ENCODE assay signal across 1 cellular context in the genomic region with DNA sequence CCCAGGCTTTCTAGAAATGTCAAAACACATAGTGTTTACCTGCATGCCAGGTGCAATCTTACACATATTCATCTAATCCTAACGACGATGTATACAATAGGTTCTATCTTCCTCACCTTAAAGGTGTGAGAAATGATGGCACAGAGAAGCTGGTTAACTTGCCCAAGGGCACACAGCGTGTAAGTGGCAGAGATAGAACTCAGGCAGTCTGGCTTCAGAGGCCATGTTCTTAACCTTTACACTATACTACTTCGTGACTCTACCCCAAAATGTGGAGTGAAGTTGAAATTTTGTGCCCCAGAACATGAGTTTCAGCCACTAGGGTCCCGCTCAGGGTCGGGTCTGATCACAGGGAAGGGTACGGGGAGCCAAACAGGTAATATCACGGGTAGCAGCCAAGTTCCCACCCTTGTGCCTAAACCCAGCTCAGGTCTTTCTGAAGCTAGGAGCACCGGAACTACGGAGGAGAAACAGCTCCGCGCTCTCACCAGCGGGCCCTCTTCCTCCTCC.
TF ChIP-seq lines count a peak whose summit lies in the region.

No MANE protein-coding gene starts in this region.

TF ChIP-seq in neural cell, 6 proteins besides CTCF, POLR2A, EP300 and RAD21 (continued from another document):
- TF ChIP-seq, protein P1, sequence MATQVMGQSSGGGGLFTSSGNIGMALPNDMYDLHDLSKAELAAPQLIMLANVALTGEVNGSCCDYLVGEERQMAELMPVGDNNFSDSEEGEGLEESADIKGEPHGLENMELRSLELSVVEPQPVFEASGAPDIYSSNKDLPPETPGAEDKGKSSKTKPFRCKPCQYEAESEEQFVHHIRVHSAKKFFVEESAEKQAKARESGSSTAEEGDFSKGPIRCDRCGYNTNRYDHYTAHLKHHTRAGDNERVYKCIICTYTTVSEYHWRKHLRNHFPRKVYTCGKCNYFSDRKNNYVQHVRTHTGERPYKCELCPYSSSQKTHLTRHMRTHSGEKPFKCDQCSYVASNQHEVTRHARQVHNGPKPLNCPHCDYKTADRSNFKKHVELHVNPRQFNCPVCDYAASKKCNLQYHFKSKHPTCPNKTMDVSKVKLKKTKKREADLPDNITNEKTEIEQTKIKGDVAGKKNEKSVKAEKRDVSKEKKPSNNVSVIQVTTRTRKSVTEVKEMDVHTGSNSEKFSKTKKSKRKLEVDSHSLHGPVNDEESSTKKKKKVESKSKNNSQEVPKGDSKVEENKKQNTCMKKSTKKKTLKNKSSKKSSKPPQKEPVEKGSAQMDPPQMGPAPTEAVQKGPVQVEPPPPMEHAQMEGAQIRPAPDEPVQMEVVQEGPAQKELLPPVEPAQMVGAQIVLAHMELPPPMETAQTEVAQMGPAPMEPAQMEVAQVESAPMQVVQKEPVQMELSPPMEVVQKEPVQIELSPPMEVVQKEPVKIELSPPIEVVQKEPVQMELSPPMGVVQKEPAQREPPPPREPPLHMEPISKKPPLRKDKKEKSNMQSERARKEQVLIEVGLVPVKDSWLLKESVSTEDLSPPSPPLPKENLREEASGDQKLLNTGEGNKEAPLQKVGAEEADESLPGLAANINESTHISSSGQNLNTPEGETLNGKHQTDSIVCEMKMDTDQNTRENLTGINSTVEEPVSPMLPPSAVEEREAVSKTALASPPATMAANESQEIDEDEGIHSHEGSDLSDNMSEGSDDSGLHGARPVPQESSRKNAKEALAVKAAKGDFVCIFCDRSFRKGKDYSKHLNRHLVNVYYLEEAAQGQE (IDR thresholded peaks at IDR 0.05; ENCODE audit: borderline replicate concordance), result no peak
- TF ChIP-seq POLR2AphosphoS5 (IDR thresholded peaks at IDR 0.05) (no peak), MXI1 (conservative IDR thresholded peaks at IDR 0.05; ENCODE audit: poor library complexity, severe bottlenecking) (no peak), TAF1 (IDR thresholded peaks at IDR 0.05; ENCODE audit: low read depth) (no peak)
TF ChIP-seq in neural cell: peak in this region for 1.
